Comparison of ENCODE assay signal across 15 cellular contexts in the genomic region with DNA sequence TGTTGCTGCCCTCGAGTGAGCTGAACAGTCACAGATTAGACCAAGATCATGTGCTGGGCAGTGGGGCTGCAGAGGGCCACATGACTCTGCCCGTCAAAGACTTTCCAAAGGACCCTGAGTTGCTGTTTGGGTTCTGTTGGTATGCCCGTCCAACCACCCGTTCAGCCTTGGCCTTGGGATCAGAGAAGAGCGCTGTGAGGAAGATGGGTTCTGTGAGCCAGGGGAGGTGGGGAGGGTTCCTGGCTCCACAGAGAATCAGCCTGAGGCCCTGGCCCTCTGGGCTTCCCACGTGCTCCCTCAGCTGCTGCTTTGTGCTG.
DNase-seq lines count a peak whose midpoint lies in the region; FAIRE-seq and TF ChIP-seq lines count a peak whose summit lies in the region.
"Had no signal": no experiment of that assay in that cellular context is flagged by ENCODE, and none has a peak within 500 bp of the region (broad histone marks: within the 10 kb centered on the region; RNA-seq: fewer than 3 reads in every experiment).

No MANE protein-coding gene starts in this region.

- no peak for FAIRE-seq in GM12892 (lab: Jason Lieb, UNC)

- no peaks in the 10 kb centered on the region for H3K27me3 Mint-ChIP-seq in activated naive CD4-positive, alpha-beta T cell treated with anti-CD3 and anti-CD28 coated beads, Interleukin-2, amount 10 ng/mL, durations not matched to agents 7 days and 5 days
- H3K27me3 Mint-ChIP-seq in neural progenitor cell (ENCODE audit: insufficient read depth, low read depth) (peaks cover 11% of the 10 kb centered on the region), type B pancreatic cell (no peaks in the 10 kb centered on the region)
- H3K27me3 Mint-ChIP-seq: activated CD8-positive, alpha-beta memory T cell treated with anti-CD3 and anti-CD28 coated beads, Interleukin-2, amount 10 ng/mL, durations not matched to agents 7 days and 5 days; activated naive CD8-positive, alpha-beta T cell treated with anti-CD3 and anti-CD28 coated beads, Interleukin-2, amount 10 ng/mL, durations not matched to agents 7 days and 5 days; IgD-negative memory B cell; memory B cell; stimulated activated naive CD8-positive, alpha-beta T cell treated with anti-CD3 and anti-CD28 coated beads, Interleukin-15, amount 100 ng/mL, for 72 hours had no signal

- H3F3A ChIP-seq in neural progenitor cell (ENCODE audit: low read depth) = no peaks in the 10 kb centered on the region

- H2AFZ ChIP-seq in neural progenitor cell (replicated peaks) = no peak overlapping the region

- H3K36me3 ChIP-seq in esophagus squamous epithelium (peaks cover 0 to 24% (median 0%) of the 10 kb centered on the region in 3 donors), neural progenitor cell (no peaks in the 10 kb centered on the region)

- H3K4me2 ChIP-seq in neural progenitor cell = no peak overlapping the region

- H3K9me3 ChIP-seq in esophagus squamous epithelium = no peaks in the 10 kb centered on the region
- no peaks in the 10 kb centered on the region for H3K9me3 ChIP-seq in neural progenitor cell (ENCODE audit: low read depth)
- H3K9me3 ChIP-seq: Caco-2 had no signal

- no peaks in the 10 kb centered on the region for H3K9me3 Mint-ChIP-seq in activated naive CD4-positive, alpha-beta T cell treated with anti-CD3 and anti-CD28 coated beads, Interleukin-2, amount 10 ng/mL, durations not matched to agents 7 days and 5 days
- H3K9me3 Mint-ChIP-seq in neural progenitor cell (no peaks in the 10 kb centered on the region), type B pancreatic cell (no peaks in the 10 kb centered on the region)
- H3K9me3 Mint-ChIP-seq: activated naive CD8-positive, alpha-beta T cell treated with anti-CD3 and anti-CD28 coated beads, Interleukin-2, amount 10 ng/mL, durations not matched to agents 7 days and 5 days; IgD-negative memory B cell; memory B cell; stimulated activated naive CD8-positive, alpha-beta T cell treated with anti-CD3 and anti-CD28 coated beads, Interleukin-15, amount 100 ng/mL, for 72 hours had no signal

- H3K36me3 Mint-ChIP-seq in activated naive CD4-positive, alpha-beta T cell treated with anti-CD3 and anti-CD28 coated beads, Interleukin-2, amount 10 ng/mL, durations not matched to agents 7 days and 5 days = peaks cover 4% of the 10 kb centered on the region
- H3K36me3 Mint-ChIP-seq in neural progenitor cell = peaks cover 19% of the 10 kb centered on the region
- H3K36me3 Mint-ChIP-seq in type B pancreatic cell = no peaks in the 10 kb centered on the region
- H3K36me3 Mint-ChIP-seq: IgD-negative memory B cell, memory B cell had no signal

- no peaks in the 10 kb centered on the region for H3K4me1 Mint-ChIP-seq in activated naive CD4-positive, alpha-beta T cell treated with anti-CD3 and anti-CD28 coated beads, Interleukin-2, amount 10 ng/mL, durations not matched to agents 7 days and 5 days
- H3K4me1 Mint-ChIP-seq in neural progenitor cell (peaks cover 44% of the 10 kb centered on the region), type B pancreatic cell (ENCODE audit: unreplicated experiment) (peaks cover 17% of the 10 kb centered on the region)
- H3K4me1 Mint-ChIP-seq: activated CD8-positive, alpha-beta memory T cell treated with anti-CD3 and anti-CD28 coated beads, Interleukin-2, amount 10 ng/mL, durations not matched to agents 7 days and 5 days; IgD-negative memory B cell; memory B cell had no signal

- H3K27ac ChIP-seq in esophagus squamous epithelium (peak overlapping the region; percentile 12 to 86 (median 73)), neural progenitor cell (no peak overlapping the region)

- CTCF ChIA-PET in activated naive CD4-positive, alpha-beta T cell treated with anti-CD3 and anti-CD28 coated beads, Interleukin-2, amount 10 ng/mL, durations not matched to agents 7 days and 5 days (lab: Charles Lee) = interaction anchor here (0.7 to 1.3 kb wide), 2 partner anchors 43 to 90 kb away, joined by 3 to 4 read pairs; no protein-coding TSS in a partner anchor

- H3K4me1 ChIP-seq in esophagus squamous epithelium (peaks cover 0 to 45% (median 16%) of the 10 kb centered on the region in 3 donors), neural progenitor cell (peaks cover 14% of the 10 kb centered on the region)

- no peak overlapping the region for H3K4me3 ChIP-seq in esophagus squamous epithelium
- no peak overlapping the region for H3K4me3 ChIP-seq in neural progenitor cell

- no peaks in the 10 kb centered on the region for H3K79me2 ChIP-seq in neural progenitor cell (ENCODE audit: low read depth)

- no peak for TF ChIP-seq CTCF in esophagus squamous epithelium (IDR thresholded peaks at IDR 0.05)
- no peak for TF ChIP-seq CTCF in neural progenitor cell (IDR thresholded peaks at IDR 0.05)
- TF ChIP-seq CTCF in type B pancreatic cell (conservative IDR thresholded peaks at IDR 0.05) = no peak
- no peak for TF ChIP-seq CTCF in GM13977 (IDR thresholded peaks at IDR 0.05; ENCODE audit: extremely low read depth, insufficient read depth, missing control alignments)

- TF ChIP-seq POLR2A in esophagus squamous epithelium (IDR thresholded peaks at IDR 0.05) = no peak
- no peak for TF ChIP-seq POLR2A in GM12892 (IDR thresholded peaks at IDR 0.05; ENCODE audit: low read depth, low read length)

- DNase-seq in activated naive CD4-positive, alpha-beta T cell treated with anti-CD3 and anti-CD28 coated beads, Interleukin-2, amount 10 ng/mL, durations not matched to agents 7 days and 5 days = peak; percentile 11
- DNase-seq in activated naive CD4-positive, alpha-beta T cell treated with Interleukin-2 at 50 U/mL for 16 hours = no peak
- DNase-seq in esophagus squamous epithelium (lab: John Stamatoyannopoulos, UW) (no peak), neural progenitor cell (ENCODE audit: low spot score) (no peak), type B pancreatic cell (ENCODE audit: extremely low spot score, unreplicated experiment) (no peak), GM12892 (ENCODE audit: insufficient read length) (no peak), GM13977 (ENCODE audit: low spot score) (no peak), NCI-H345 (lab: John Stamatoyannopoulos, UW) (no peak)
- DNase-seq: activated CD8-positive, alpha-beta memory T cell treated with anti-CD3 and anti-CD28 coated beads, Interleukin-2, amount 10 ng/mL, durations not matched to agents 7 days and 5 days; Caco-2; effector CD4-positive, alpha-beta T cell; stimulated activated naive CD8-positive, alpha-beta T cell treated with anti-CD3 and anti-CD28 coated beads, Interleukin-15, amount 100 ng/mL, for 72 hours had no signal

- H4K20me1 ChIP-seq in neural progenitor cell (ENCODE audit: low read depth) = no peaks in the 10 kb centered on the region

- no peak overlapping the region for H3K4me3 Mint-ChIP-seq in activated naive CD4-positive, alpha-beta T cell treated with anti-CD3 and anti-CD28 coated beads, Interleukin-2, amount 10 ng/mL, durations not matched to agents 7 days and 5 days
- H3K4me3 Mint-ChIP-seq in neural progenitor cell (no peak overlapping the region), type B pancreatic cell (no peak overlapping the region)
- H3K4me3 Mint-ChIP-seq: activated CD8-positive, alpha-beta memory T cell treated with anti-CD3 and anti-CD28 coated beads, Interleukin-2, amount 10 ng/mL, durations not matched to agents 7 days and 5 days; activated naive CD8-positive, alpha-beta T cell treated with anti-CD3 and anti-CD28 coated beads, Interleukin-2, amount 10 ng/mL, durations not matched to agents 7 days and 5 days; IgD-negative memory B cell; memory B cell; stimulated activated naive CD8-positive, alpha-beta T cell treated with anti-CD3 and anti-CD28 coated beads, Interleukin-15, amount 100 ng/mL, for 72 hours had no signal

- no peak overlapping the region for H3K27ac Mint-ChIP-seq in activated naive CD4-positive, alpha-beta T cell treated with anti-CD3 and anti-CD28 coated beads, Interleukin-2, amount 10 ng/mL, durations not matched to agents 7 days and 5 days
- H3K27ac Mint-ChIP-seq in neural progenitor cell = peak overlapping the region; percentile 97
- peak overlapping the region; percentile 31 for H3K27ac Mint-ChIP-seq in type B pancreatic cell
- H3K27ac Mint-ChIP-seq: activated CD8-positive, alpha-beta memory T cell treated with anti-CD3 and anti-CD28 coated beads, Interleukin-2, amount 10 ng/mL, durations not matched to agents 7 days and 5 days; activated naive CD8-positive, alpha-beta T cell treated with anti-CD3 and anti-CD28 coated beads, Interleukin-2, amount 10 ng/mL, durations not matched to agents 7 days and 5 days; IgD-negative memory B cell; memory B cell had no signal

- WGBS in esophagus squamous epithelium, 2 donors = 61 to 85% methylated on average over 3 to 5 of the region's 6 CpGs

- H3K9ac ChIP-seq in neural progenitor cell = no peak overlapping the region

- in situ Hi-C loops in GM13977 (cut with MboI; ENCODE audit: low pct_unique_long_range_greater_than_20kb, low sequenced_read_pairs, unreplicated experiment) = no loop called here

- H3K27me3 ChIP-seq in esophagus squamous epithelium (no peaks in the 10 kb centered on the region), neural progenitor cell (no peaks in the 10 kb centered on the region)

- intact Hi-C loops in esophagus squamous epithelium (cut with DNase I) = no loop called here
